1 cellular context compared by ENCODE assay signal in the genomic region with DNA sequence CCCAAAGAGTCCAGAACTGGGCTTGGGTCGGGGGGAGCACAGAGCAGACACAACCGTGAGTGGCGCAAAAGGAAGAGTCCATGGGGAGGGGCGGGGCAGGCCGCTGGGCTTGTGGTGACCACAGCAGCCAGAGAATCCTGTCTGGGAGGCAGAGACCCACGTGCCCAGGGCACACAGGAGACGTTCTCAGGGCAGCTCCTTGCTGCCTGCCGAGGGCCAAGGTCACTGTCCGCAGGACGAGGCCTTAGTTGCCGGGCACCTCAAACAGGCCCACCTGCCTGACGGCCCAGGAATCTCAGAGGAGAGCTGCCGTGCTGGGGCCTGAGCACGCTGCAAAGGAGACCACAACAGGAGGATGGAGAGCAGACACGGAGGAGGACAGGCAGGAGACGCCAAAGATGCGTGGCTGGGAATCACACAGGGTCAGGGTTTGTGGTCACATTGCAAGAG.
TF ChIP-seq lines count a peak whose summit lies in the region.

No MANE protein-coding gene starts in this region.

TF ChIP-seq in HCT116, 20 proteins besides CTCF, POLR2A, EP300 and RAD21 (continued from another document):
- TF ChIP-seq CEBPB (IDR thresholded peaks at IDR 0.05; ENCODE audit: low read depth), result no peak
- no peak for TF ChIP-seq EZH2phosphoT487 (IDR thresholded peaks at IDR 0.05; ENCODE audit: borderline replicate concordance)
- TF ChIP-seq POLR2AphosphoS5 (IDR thresholded peaks at IDR 0.05; ENCODE audit: low read depth, low read length), result no peak
- TF ChIP-seq CBX3 (IDR thresholded peaks at IDR 0.05; ENCODE audit: low read depth), result no peak
